22 cellular contexts compared by ENCODE assay signal in the genomic region with DNA sequence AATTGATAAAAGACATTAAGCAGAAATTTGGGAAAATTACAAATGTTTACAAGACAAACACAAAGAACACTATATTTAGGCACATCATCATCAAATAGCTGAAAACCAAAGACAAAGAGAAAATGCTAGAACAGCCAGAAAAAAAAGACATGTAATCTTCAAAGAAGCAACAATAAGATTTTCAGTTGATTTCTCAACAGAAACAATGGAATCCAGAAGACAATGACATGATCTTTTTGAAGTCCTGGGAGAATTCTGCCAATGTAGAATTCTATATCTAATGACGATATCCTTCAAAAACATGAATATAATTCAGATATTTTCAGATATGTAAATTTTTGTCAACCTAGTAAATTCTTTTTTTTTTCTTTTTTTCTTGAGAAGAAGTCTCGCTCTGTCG.
DNase-seq lines count a peak whose midpoint lies in the region; ATAC-seq, FAIRE-seq and TF ChIP-seq lines count a peak whose summit lies in the region.
"Had no signal": no experiment of that assay in that cellular context is flagged by ENCODE, and none has a peak within 500 bp of the region (broad histone marks: within the 10 kb centered on the region; RNA-seq: fewer than 3 reads in every experiment).

No MANE protein-coding gene starts in this region.

- CTCF ChIA-PET in HepG2 (lab: Yijun Ruan, JAX; ENCODE audit: low intra/inter-chr PET ratio, low total read pairs) (no interaction called here), WTC11 (lab: Charles Lee) (no interaction called here)

- H3K9me3 Mint-ChIP-seq in WTC11: peaks cover 21% of the 10 kb centered on the region

- DNase-seq in HepG2 (ENCODE audit: low spot score) (no peak), right lobe of liver (no peak), WTC11 (ENCODE audit: low spot score) (no peak), mucosa of descending colon (no peak), KBM-7 (no peak)
- DNase-seq: AML-193; Caco-2; Calu3; CD4-positive, alpha-beta T cell; CD8-positive, alpha-beta T cell; DMS79 treated with DMSO at 0.1 percent for 48 hours; GF-D8 had no signal

- no peak for FAIRE-seq in HepG2 (lab: Jason Lieb, UNC)
- FAIRE-seq in islet of Langerhans (lab: Jason Lieb, UNC): peak; percentile 21
- FAIRE-seq: A549, D721Med, G401.6, GM12891, GM19239 had no signal

- 98% methylated on average over 3 of the region's 3 CpGs for WGBS in HepG2 (ENCODE audit: low lambda C conversion rate)
- WGBS in right lobe of liver (ENCODE audit: insufficient coverage, low coverage, low lambda C conversion rate, missing lambda C conversion rate): 74% methylated on average over 2 of the region's 3 CpGs

- peaks cover 23% of the 10 kb centered on the region for H3K36me3 Mint-ChIP-seq in WTC11
- H3K36me3 Mint-ChIP-seq: CD8-positive, alpha-beta T cell had no signal

- in situ Hi-C loops in HepG2 (cut with HindIII; ENCODE audit: extremely low pct_ligation_motif_present, low pct_unique_long_range_greater_than_20kb): no loop called here
- in situ Hi-C loops in KBM-7 (cut with MboI; ENCODE audit: low pct_unique_long_range_greater_than_20kb, low sequenced_read_pairs): no loop called here

- H3K4me3 ChIP-seq in HepG2 (replicated peaks in 1 of 3; ENCODE audit: insufficient read depth in 1 of 3, low read depth in 2 of 3, low read length in 3 of 3) (no peak overlapping the region), right lobe of liver (no peak overlapping the region), mucosa of descending colon (no peak overlapping the region)
- H3K4me3 ChIP-seq: A549; BLaER1 treated with 17β-estradiol and CSF1 and Interleukin-3, amounts not matched to agents 10 nM and 100 nM had no signal

- ATAC-seq in HepG2 (no peak), right lobe of liver (no peak), WTC11 (no peak), mucosa of descending colon (no peak)
- ATAC-seq: A549; CD8-positive, alpha-beta T cell had no signal

- H3K4me1 ChIP-seq in HepG2 (ENCODE audit: insufficient read depth, low read length) (peaks cover 46% of the 10 kb centered on the region), right lobe of liver (no peaks in the 10 kb centered on the region), mucosa of descending colon (ENCODE audit: low read depth) (no peaks in the 10 kb centered on the region)

- no peak overlapping the region for H3K4me2 ChIP-seq in HepG2 (ENCODE audit: low read depth, low read length)
- H3K4me2 ChIP-seq: A549; BLaER1 treated with 17β-estradiol and CSF1 and Interleukin-3, amounts not matched to agents 10 nM and 100 nM had no signal

- H3K36me3 ChIP-seq in HepG2 (replicated peaks in 1 of 2; ENCODE audit: control insufficient read depth in 1 of 2, insufficient read depth in 2 of 2, low read length in 2 of 2): no peaks in the 10 kb centered on the region
- no peaks in the 10 kb centered on the region for H3K36me3 ChIP-seq in right lobe of liver
- no peaks in the 10 kb centered on the region for H3K36me3 ChIP-seq in mucosa of descending colon (ENCODE audit: low read depth)
- H3K36me3 ChIP-seq: BLaER1 treated with 17β-estradiol and CSF1 and Interleukin-3, amounts not matched to agents 10 nM and 100 nM had no signal

- H3K27ac ChIP-seq in HepG2 (ENCODE audit: extremely low read length, insufficient read depth, low read length): no peak overlapping the region
- H3K27ac ChIP-seq in right lobe of liver: no peak overlapping the region
- H3K27ac ChIP-seq: 22Rv1; A549; BLaER1 treated with 17β-estradiol and CSF1 and Interleukin-3, amounts not matched to agents 10 nM and 100 nM; C4-2B had no signal

- no peaks in the 10 kb centered on the region for H3K27me3 Mint-ChIP-seq in WTC11 (ENCODE audit: low read depth)
- H3K27me3 Mint-ChIP-seq: B cell; CD4-positive, alpha-beta T cell had no signal

- no peaks in the 10 kb centered on the region for H4K20me1 ChIP-seq in HepG2 (ENCODE audit: insufficient read depth, low read length)
- H4K20me1 ChIP-seq: BLaER1 treated with 17β-estradiol and CSF1 and Interleukin-3, amounts not matched to agents 10 nM and 100 nM had no signal

- no peaks in the 10 kb centered on the region for H3K79me2 ChIP-seq in HepG2 (ENCODE audit: insufficient read depth, low read length)

- TF ChIP-seq EP300 in HepG2 (IDR thresholded peaks at IDR 0.05; ENCODE audit: low read depth in 2 of 2, low read length in 2 of 2): no peak
- no peak for TF ChIP-seq EP300 in HepG2 (CRISPR knock-in tag; IDR thresholded peaks at IDR 0.05; ENCODE audit: borderline replicate concordance)

- POLR2A ChIA-PET in HepG2 (lab: Yijun Ruan, JAX): no interaction called here
- POLR2A ChIA-PET in WTC11 (lab: Charles Lee): no interaction called here

- intact Hi-C loops in HepG2 (cut with micrococcal nuclease; ENCODE audit: unreplicated experiment): no loop called here
- intact Hi-C loops in right lobe of liver (cut with DNase I): no loop called here
- intact Hi-C loops in mucosa of descending colon (cut with DNase I, micrococcal nuclease): no loop called here

- H3K9me3 ChIP-seq in HepG2 (ENCODE audit: low read length) (peaks cover 6% of the 10 kb centered on the region; the same call in 1 of the 2 replicates), right lobe of liver (no peaks in the 10 kb centered on the region), mucosa of descending colon (peaks cover 2% of the 10 kb centered on the region)

- no peak for TF ChIP-seq POLR2A in HepG2 (IDR thresholded peaks at IDR 0.05; ENCODE audit: insufficient read depth in 1 of 2, low read depth in 2 of 2, low read length in 2 of 2)
- TF ChIP-seq POLR2A in right lobe of liver (IDR thresholded peaks at IDR 0.05): no peak

- H2AFZ ChIP-seq in HepG2 (ENCODE audit: low read length): no peak overlapping the region

- H3K27ac Mint-ChIP-seq in WTC11: no peak overlapping the region
- H3K27ac Mint-ChIP-seq: B cell; CD4-positive, alpha-beta T cell; CD8-positive, alpha-beta T cell had no signal

- no peak for TF ChIP-seq RAD21 in HepG2 (CRISPR knock-in tag; IDR thresholded peaks at IDR 0.05)

- no peak overlapping the region for H3K4me3 Mint-ChIP-seq in WTC11
- H3K4me3 Mint-ChIP-seq: B cell; CD4-positive, alpha-beta T cell; CD8-positive, alpha-beta T cell had no signal

- no peak for TF ChIP-seq CTCF in HepG2 (CRISPR knock-in tag; IDR thresholded peaks at IDR 0.05)
- no peak for TF ChIP-seq CTCF in right lobe of liver (IDR thresholded peaks at IDR 0.05)
- no peak for TF ChIP-seq CTCF in WTC11 (IDR thresholded peaks at IDR 0.05)
- TF ChIP-seq CTCF in mucosa of descending colon (IDR thresholded peaks at IDR 0.05): no peak

- H3K9ac ChIP-seq in HepG2 (ENCODE audit: insufficient read depth, low read depth, low read length): no peak overlapping the region
- H3K9ac ChIP-seq: BLaER1 treated with 17β-estradiol and CSF1 and Interleukin-3, amounts not matched to agents 10 nM and 100 nM had no signal

- H3K27me3 ChIP-seq in HepG2 (ENCODE audit: control insufficient read depth in 1 of 2, insufficient read depth in 2 of 2, low read length in 2 of 2): no peaks in the 10 kb centered on the region
- no peaks in the 10 kb centered on the region for H3K27me3 ChIP-seq in right lobe of liver
- H3K27me3 ChIP-seq: BLaER1 treated with 17β-estradiol and CSF1 and Interleukin-3, amounts not matched to agents 10 nM and 100 nM had no signal

- H3K4me1 Mint-ChIP-seq in WTC11: peaks cover 49% of the 10 kb centered on the region
- H3K4me1 Mint-ChIP-seq: B cell had no signal

- BruUV-seq in HepG2 (replicated peaks; lab: Mats Ljungman, UMichigan): no TSS peak

TF ChIP-seq in HepG2, 621 proteins besides CTCF, POLR2A, EP300 and RAD21:
- TF ChIP-seq ONECUT2 (CRISPR knock-in tag; IDR thresholded peaks at IDR 0.05) (no peak), ZNF317 (CRISPR knock-in tag; IDR thresholded peaks at IDR 0.05) (peak; percentile 97), RBM39 (IDR thresholded peaks at IDR 0.05; ENCODE audit: low read depth, low read length, poor library complexity, severe bottlenecking) (no peak), SKI (IDR thresholded peaks at IDR 0.05; ENCODE audit: partially characterized antibody) (no peak)

TF ChIP-seq in WTC11, 78 proteins besides CTCF, POLR2A, EP300 and RAD21:
- TF ChIP-seq ZNF219 (CRISPR knock-in tag; IDR thresholded peaks at IDR 0.05; ENCODE audit: borderline replicate concordance): no peak
- TF ChIP-seq, protein P1, sequence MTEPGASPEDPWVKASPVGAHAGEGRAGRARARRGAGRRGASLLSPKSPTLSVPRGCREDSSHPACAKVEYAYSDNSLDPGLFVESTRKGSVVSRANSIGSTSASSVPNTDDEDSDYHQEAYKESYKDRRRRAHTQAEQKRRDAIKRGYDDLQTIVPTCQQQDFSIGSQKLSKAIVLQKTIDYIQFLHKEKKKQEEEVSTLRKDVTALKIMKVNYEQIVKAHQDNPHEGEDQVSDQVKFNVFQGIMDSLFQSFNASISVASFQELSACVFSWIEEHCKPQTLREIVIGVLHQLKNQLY (CRISPR knock-in tag; IDR thresholded peaks at IDR 0.05): no peak
- no peak for TF ChIP-seq ZNF281 (CRISPR knock-in tag; IDR thresholded peaks at IDR 0.05)
- TF ChIP-seq ZNF317 (CRISPR knock-in tag; IDR thresholded peaks at IDR 0.05; ENCODE audit: borderline replicate concordance, low read depth): peak; percentile 93

Comparison
In these comparisons a context has a peak if more than half of its experiments do, and no peak if none do; other contexts are left out.
1. Of the 50 proteins assayed by ChIP-seq in both HepG2 and WTC11: peak only in HepG2: none; only in WTC11: none; in both: ZNF317; in neither: 49.